Comparison of ENCODE assay signal across 8 cellular contexts in the genomic region with DNA sequence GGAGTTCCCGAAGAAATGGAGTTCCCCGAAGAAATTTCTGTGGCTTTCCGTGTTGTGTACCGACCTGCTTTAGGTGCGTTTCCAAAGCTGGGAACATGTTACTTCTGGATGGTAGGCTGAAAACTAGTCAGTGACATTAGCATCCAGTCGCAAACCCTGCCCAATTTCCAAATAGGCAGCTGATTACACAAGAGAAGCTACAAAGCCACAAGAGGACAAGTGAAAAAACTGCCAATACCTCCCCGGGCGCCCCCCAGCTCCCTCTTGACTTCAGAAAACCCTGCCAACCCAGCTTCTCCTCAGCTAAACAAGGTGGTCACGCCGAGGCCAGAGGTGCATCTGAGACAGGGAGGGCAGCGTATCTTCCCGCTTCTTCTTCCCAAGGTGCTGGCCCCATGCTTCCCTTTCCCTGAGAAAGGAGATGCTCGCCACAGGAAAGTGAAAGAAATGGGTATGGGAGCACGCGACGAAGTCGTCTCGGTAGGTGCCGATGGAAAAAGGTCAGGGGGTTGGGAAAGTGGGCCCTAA.
DNase-seq lines count a peak whose midpoint lies in the region; ATAC-seq, FAIRE-seq and TF ChIP-seq lines count a peak whose summit lies in the region.

No MANE protein-coding gene starts in this region.

- peaks cover 7% of the 10 kb centered on the region for H3K36me3 Mint-ChIP-seq in stimulated activated memory B cell treated with anti-CD40 and anti-IgM and Interleukin-4, amounts not matched to agents 10 μg/mL and 1 μg/mL and 100 μg/mL, for 72 hours

- peak; percentile 38 for DNase-seq in AG08395 (ENCODE audit: low spot score)
- DNase-seq in GM19239 (ENCODE audit: insufficient read length, low spot score): peak; percentile 8
- DNase-seq in NCI-H69 (lab: John Stamatoyannopoulos, UW): peak; percentile 57
- DNase-seq in astrocyte of the cerebellum (ENCODE audit: low read depth): no peak
- no peak for DNase-seq in HuH-7.5 (ENCODE audit: low spot score)

- ATAC-seq in stimulated activated memory B cell treated with anti-CD40 and anti-IgM and Interleukin-4, amounts not matched to agents 10 μg/mL and 1 μg/mL and 100 μg/mL, for 72 hours: peak; percentile 17
- ATAC-seq in HG03342 (IDR thresholded peaks at IDR 0.05; ENCODE audit: unreplicated experiment): no peak

- peak overlapping the region; percentile 92 for H3K27ac Mint-ChIP-seq in stimulated activated memory B cell treated with anti-CD40 and anti-IgM and Interleukin-4, amounts not matched to agents 10 μg/mL and 1 μg/mL and 100 μg/mL, for 72 hours

- H3K27me3 Mint-ChIP-seq in stimulated activated memory B cell treated with anti-CD40 and anti-IgM and Interleukin-4, amounts not matched to agents 10 μg/mL and 1 μg/mL and 100 μg/mL, for 72 hours: no peaks in the 10 kb centered on the region

- H3K4me3 Mint-ChIP-seq in stimulated activated memory B cell treated with anti-CD40 and anti-IgM and Interleukin-4, amounts not matched to agents 10 μg/mL and 1 μg/mL and 100 μg/mL, for 72 hours: peak overlapping the region; percentile 87

- no peaks in the 10 kb centered on the region for H3K9me3 ChIP-seq in iPS-18c (ENCODE audit: control insufficient read depth, insufficient read depth, low read length)

- in situ Hi-C loops in astrocyte of the cerebellum (cut with HindIII; ENCODE audit: low sequenced_read_pairs): no loop called here

- H3K9me3 Mint-ChIP-seq in stimulated activated memory B cell treated with anti-CD40 and anti-IgM and Interleukin-4, amounts not matched to agents 10 μg/mL and 1 μg/mL and 100 μg/mL, for 72 hours: no peaks in the 10 kb centered on the region

- H3K4me3 ChIP-seq in astrocyte of the cerebellum (ENCODE audit: low read depth, low read length) (peak overlapping the region; percentile 69), iPS-18c (ENCODE audit: insufficient read depth, low read depth, low read length) (peak overlapping the region; percentile 75)

- peak; percentile 71 for FAIRE-seq in GM19239 (lab: Jason Lieb, UNC)

- H3K4me1 Mint-ChIP-seq in stimulated activated memory B cell treated with anti-CD40 and anti-IgM and Interleukin-4, amounts not matched to agents 10 μg/mL and 1 μg/mL and 100 μg/mL, for 72 hours: peaks cover 15% of the 10 kb centered on the region

- TF ChIP-seq CTCF in astrocyte of the cerebellum (IDR thresholded peaks at IDR 0.05; ENCODE audit: low read depth, low read length, missing control alignments): no peak

Comparison
In these comparisons a context has a peak if more than half of its experiments do, and no peak if none do; other contexts are left out.
1. DNase-seq: peak in AG08395 (single experiment), GM19239 (single experiment) and NCI-H69 (single experiment); none in astrocyte of the cerebellum (single experiment) and HuH-7.5 (single experiment).